Comparison of ENCODE assay signal across 9 cellular contexts in genomic region chr9:14348241-14349140, GRCh38. TPM values are rescaled to one million over a fixed set of nuclear protein-coding genes. Genes with fewer than 3 reads are reported as not detected.
DNase-seq lines count a peak whose midpoint lies in the region; ATAC-seq and TF ChIP-seq lines count a peak whose summit lies in the region.
"Had no signal": no experiment of that assay in that cellular context is flagged by ENCODE, and none has a peak within 500 bp of the region (broad histone marks: within the 10 kb centered on the region; RNA-seq: fewer than 3 reads in every experiment).

No MANE protein-coding gene starts in this region.

- H2BK12ac ChIP-seq in mesenchymal stem cell (ENCODE audit: low read length in 2 of 2), result no peak overlapping the region

- no peaks in the 10 kb centered on the region for H3K36me3 ChIP-seq in mesenchymal stem cell (ENCODE audit: control insufficient read depth in 1 of 2, insufficient read depth in 2 of 2, low read depth in 1 of 2, low read length in 2 of 2)
- H3K36me3 ChIP-seq in transverse colon, result no peaks in the 10 kb centered on the region

- no peak for TF ChIP-seq CTCF in transverse colon (IDR thresholded peaks at IDR 0.05)

- no peak overlapping the region for H3K14ac ChIP-seq in mesenchymal stem cell (ENCODE audit: low read length in 2 of 2)

- H3K9ac ChIP-seq in mesenchymal stem cell (ENCODE audit: low read length), result peak overlapping the region; percentile 41

- ATAC-seq in GM21529 (IDR thresholded peaks at IDR 0.05; ENCODE audit: unreplicated experiment), result no peak
- no peak for ATAC-seq in HG03521 (IDR thresholded peaks at IDR 0.05; ENCODE audit: unreplicated experiment)

- intact Hi-C loops in transverse colon (cut with DNase I; ENCODE audit: low total_unique reads), result no loop called here

- H3K4me3 ChIP-seq in mesenchymal stem cell (ENCODE audit: insufficient read depth in 1 of 2, low read depth in 1 of 2, low read length in 2 of 2), result peak overlapping the region in 1 of 2 experiments; percentile 73
- peak overlapping the region in 3 of 4 donors; percentile 30 to 48 (median 31) for H3K4me3 ChIP-seq in transverse colon

- peaks cover 3% of the 10 kb centered on the region for H3K4me1 Mint-ChIP-seq in T-helper 1 cell treated with Interleukin-12 subunit alpha and Interleukin-12 subunit beta and Interleukin-4 antibody, amounts not matched to agents 30 μg/mL and 1 μg/mL, for 36 hours (ENCODE audit: low read depth)

- no peak overlapping the region for H2BK120ac ChIP-seq in mesenchymal stem cell (ENCODE audit: low read depth, low read length)

- no peaks in the 10 kb centered on the region for H3K36me3 Mint-ChIP-seq in T-helper 1 cell treated with Interleukin-12 subunit alpha and Interleukin-12 subunit beta and Interleukin-4 antibody, amounts not matched to agents 30 μg/mL and 1 μg/mL, for 36 hours (ENCODE audit: low read depth)

- H2AFZ ChIP-seq in mesenchymal stem cell (ENCODE audit: low read depth, low read length), result no peak overlapping the region

- peak overlapping the region; percentile 57 for H3K27ac Mint-ChIP-seq in T-helper 1 cell treated with Interleukin-12 subunit alpha and Interleukin-12 subunit beta and Interleukin-4 antibody, amounts not matched to agents 30 μg/mL and 1 μg/mL, for 36 hours

- H3K9me3 ChIP-seq in mesenchymal stem cell (ENCODE audit: control insufficient read depth, low read length), result no peaks in the 10 kb centered on the region
- no peaks in the 10 kb centered on the region for H3K9me3 ChIP-seq in transverse colon

- in situ Hi-C loops in transverse colon (cut with MboI; ENCODE audit: low pct_ligation_motif_present in 1 of 4, low pct_unique_long_range_greater_than_20kb in 1 of 4, low sequenced_read_pairs in 3 of 4), result no loop called here

- H3K18ac ChIP-seq in mesenchymal stem cell (ENCODE audit: low read depth in 1 of 2, low read length in 2 of 2), result no peak overlapping the region

- under 1% methylated on average over 45 of the region's 45 CpGs for WGBS in mesenchymal stem cell
- 7 to 23% methylated on average over 6 to 45 of the region's 45 CpGs for WGBS in transverse colon (ENCODE audit: low coverage in 1 of 2), 2 donors

- peak overlapping the region in 1 of 2 experiments; percentile 28 for H3K23ac ChIP-seq in mesenchymal stem cell (ENCODE audit: low read length in 2 of 2)

- H3K4me2 ChIP-seq in mesenchymal stem cell (ENCODE audit: low read length, poor library complexity, severe bottlenecking), result peak overlapping the region; percentile 93

- peak overlapping the region; percentile 3 for H2BK15ac ChIP-seq in mesenchymal stem cell (ENCODE audit: low read depth, poor library complexity, severe bottlenecking)

- no peak overlapping the region for H2BK5ac ChIP-seq in mesenchymal stem cell (ENCODE audit: low read depth, low read length, poor library complexity, severe bottlenecking)

- no peaks in the 10 kb centered on the region for H3K79me1 ChIP-seq in mesenchymal stem cell (replicated peaks; ENCODE audit: low read length, poor library complexity, severe bottlenecking)

- no peak overlapping the region for H3K4ac ChIP-seq in mesenchymal stem cell (ENCODE audit: low read depth in 1 of 2, low read length in 2 of 2)

- H3K27ac ChIP-seq in mesenchymal stem cell (ENCODE audit: low read length, poor library complexity, severe bottlenecking) (no peak overlapping the region), transverse colon (peak overlapping the region; percentile 15 to 73 (median 48))

- DNase-seq in T-helper 1 cell (no peak), erythroblast (lab: John Stamatoyannopoulos, UW) (peak; percentile 6 to 16), mesenchymal stem cell (peak; percentile 46), transverse colon (no peak)
- DNase-seq in activated CD4-positive, alpha-beta T cell treated with anti-CD3 and anti-CD28 coated beads for 1 hour, result no peak
- DNase-seq: NCI-H226 had no signal

- H3K9me3 Mint-ChIP-seq in T-helper 1 cell treated with Interleukin-12 subunit alpha and Interleukin-12 subunit beta and Interleukin-4 antibody, amounts not matched to agents 30 μg/mL and 1 μg/mL, for 36 hours, result no peaks in the 10 kb centered on the region

- no peak overlapping the region for H4K8ac ChIP-seq in mesenchymal stem cell (ENCODE audit: low read length)

- H3K27me3 ChIP-seq in mesenchymal stem cell (ENCODE audit: control insufficient read depth in 1 of 2, insufficient read depth in 1 of 2, low read length in 2 of 2) (peaks cover 84 to 94% of the 10 kb centered on the region in 2 experiments), transverse colon (peaks cover 89% of the 10 kb centered on the region)

- TF ChIP-seq POLR2A in erythroblast (IDR thresholded peaks at IDR 0.05; ENCODE audit: low read length) (no peak), transverse colon (IDR thresholded peaks at IDR 0.05) (no peak)

- peaks cover 37% of the 10 kb centered on the region for H3K4me1 ChIP-seq in mesenchymal stem cell (ENCODE audit: control insufficient read depth, insufficient read depth, low read depth, low read length)
- peaks cover 20 to 55% (median 37%) of the 10 kb centered on the region in 4 donors for H3K4me1 ChIP-seq in transverse colon

- no peak overlapping the region for H2AK5ac ChIP-seq in mesenchymal stem cell (ENCODE audit: low read length, severe bottlenecking)

- H3K4me3 Mint-ChIP-seq in T-helper 1 cell treated with Interleukin-12 subunit alpha and Interleukin-12 subunit beta and Interleukin-4 antibody, amounts not matched to agents 30 μg/mL and 1 μg/mL, for 36 hours, result no peak overlapping the region

- H3K27me3 Mint-ChIP-seq in T-helper 1 cell treated with Interleukin-12 subunit alpha and Interleukin-12 subunit beta and Interleukin-4 antibody, amounts not matched to agents 30 μg/mL and 1 μg/mL, for 36 hours (ENCODE audit: low read depth), result peaks cover 15% of the 10 kb centered on the region

- H4K91ac ChIP-seq in mesenchymal stem cell (ENCODE audit: low read length), result no peak overlapping the region

- no peak for TF ChIP-seq EP300 in transverse colon (IDR thresholded peaks at IDR 0.05; ENCODE audit: low read depth)

RNA-seq across cellular contexts. Expression of gene NFIB, which starts 34.5 kb away (rescaled TPM):
- 1.2 TPM for polyA plus RNA-seq in mesenchymal stem cell (2013, experiment 1 of 2)
- polyA plus RNA-seq in mesenchymal stem cell (2013, experiment 2 of 2), result 0.78 TPM
- 100 to 1,000 TPM in 1 of 4 donors, 10 to 100 TPM in 3; 40.2 to 150 (median 83.7) TPM for total RNA-seq in transverse colon

Comparison
In these comparisons a context has a peak if more than half of its experiments do, and no peak if none do; other contexts are left out.
1. DNase-seq: peak in erythroblast (2 of 2) and mesenchymal stem cell (single experiment); none in T-helper 1 cell (0 of 5), transverse colon (single experiment) and activated CD4-positive, alpha-beta T cell treated with anti-CD3 and anti-CD28 coated beads for 1 hour (single experiment).